ENCODE assay signal across 8 cellular contexts in the genomic region with DNA sequence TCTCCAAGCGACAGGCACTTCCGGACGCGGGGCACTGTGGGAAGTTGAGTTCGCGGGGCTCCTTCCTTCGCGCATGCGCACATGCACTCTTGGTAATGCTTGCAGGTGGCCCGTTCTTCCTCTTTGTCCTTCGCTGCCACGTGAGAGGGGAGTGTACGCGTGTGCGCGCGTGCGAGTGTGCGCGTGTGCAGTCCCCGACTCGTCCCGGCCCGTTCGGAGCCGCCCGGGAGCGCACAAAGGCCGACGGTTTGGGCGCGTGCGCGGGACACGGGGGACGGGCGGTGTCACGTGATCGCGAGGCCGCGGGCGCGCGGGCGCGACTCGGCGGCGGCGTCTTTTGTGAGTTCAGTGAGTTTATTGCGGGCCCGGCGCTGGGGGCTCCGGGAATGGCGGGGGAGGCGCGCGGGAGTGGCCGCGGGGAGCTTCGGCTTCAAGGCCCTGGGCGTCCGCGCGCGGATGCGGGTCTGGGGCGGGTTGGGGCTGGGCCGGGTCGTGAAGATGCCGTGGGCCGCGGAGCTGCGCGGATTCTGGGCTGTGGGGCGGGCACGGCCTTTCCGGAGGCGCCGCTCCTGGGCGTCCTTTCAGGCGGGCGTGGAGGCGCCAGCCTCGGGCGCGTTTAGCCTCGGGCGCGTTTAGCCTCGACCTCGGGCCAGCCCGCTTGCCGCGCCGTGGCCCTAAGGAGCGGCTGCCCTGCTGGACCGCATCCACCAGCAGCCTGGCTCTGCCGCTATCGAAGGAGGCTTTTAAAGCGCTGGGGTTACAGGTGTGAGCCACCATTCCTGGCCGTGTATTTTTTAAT. TPM values are rescaled to one million over a fixed set of nuclear protein-coding genes. Genes with fewer than 3 reads are reported as not detected.
DNase-seq lines count a peak whose midpoint lies in the region; ATAC-seq, FAIRE-seq and TF ChIP-seq lines count a peak whose summit lies in the region.

TSS of gene ZNF84 (plus strand) at position 303 of the 799 bp plus-strand sequence. CDS start 3,959 bp downstream, outside the sequence.

- POLR2A ChIA-PET in H1 (lab: Charles Lee; ENCODE audit: partially characterized antibody): interaction anchor here (0.9 to 4.1 kb wide), 13 partner anchors 10 to 144 kb away, joined by 3 to 24 read pairs (median 7); partner anchors contain the start of genes ZNF10, ZNF140, ZNF26 and ZNF268

- H2BK12ac ChIP-seq in H1 (ENCODE audit: low read depth, low read length): peak within 1 kb of the TSS; percentile 96; the same call in 1 of the 2 replicates

- peak within 1 kb of the TSS; percentile 81 for H3K4me3 ChIP-seq in NT2/D1 (ENCODE audit: insufficient read length, low read depth)
- H3K4me3 ChIP-seq in H1 (ENCODE audit: extremely low read depth in 1 of 4, insufficient read depth in 2 of 4, low read depth in 3 of 4, low read length in 4 of 4): peak within 1 kb of the TSS; percentile 73 to 85 (median 78)

- ATAC-seq in GM21381 (IDR thresholded peaks at IDR 0.05; ENCODE audit: unreplicated experiment): peak; percentile 92
- ATAC-seq in activated CD8-positive, alpha-beta memory T cell treated with anti-CD3 and anti-CD28 coated beads, Interleukin-2, amount 10 ng/mL, durations not matched to agents 7 days and 5 days: peak; percentile 96
- peak; percentile 91 for ATAC-seq in memory B cell (ENCODE audit: low read depth)

- H3K27me3 Mint-ChIP-seq in activated CD8-positive, alpha-beta memory T cell treated with anti-CD3 and anti-CD28 coated beads, Interleukin-2, amount 10 ng/mL, durations not matched to agents 7 days and 5 days: no peaks in the 10 kb centered on the region
- peaks cover 4% of the 10 kb centered on the region for H3K27me3 Mint-ChIP-seq in memory B cell

- peaks cover 42% of the 10 kb centered on the region for H3K9me3 Mint-ChIP-seq in activated CD8-positive, alpha-beta memory T cell treated with anti-CD3 and anti-CD28 coated beads, Interleukin-2, amount 10 ng/mL, durations not matched to agents 7 days and 5 days (ENCODE audit: low read depth)
- H3K9me3 Mint-ChIP-seq in memory B cell: peaks cover 19% of the 10 kb centered on the region

- no peak within 1 kb of the TSS for H2BK120ac ChIP-seq in H1 (replicated peaks; ENCODE audit: low read depth, low read length)

- no peaks in the 10 kb centered on the region for H3K23me2 ChIP-seq in H1 (ENCODE audit: low read depth, low read length)

- H3K27ac ChIP-seq in H1 (ENCODE audit: low read depth, low read length): peak within 1 kb of the TSS; percentile 96

- H3K23ac ChIP-seq in H1 (ENCODE audit: insufficient read length): no peak within 1 kb of the TSS

- TF ChIP-seq CTCF in H1 (IDR thresholded peaks at IDR 0.05; ENCODE audit: control extremely low read depth in 1 of 3, insufficient read depth in 1 of 3, low read depth in 1 of 3, low read length in 3 of 3): no peak

- H3K4me1 ChIP-seq in NT2/D1 (ENCODE audit: insufficient read depth, insufficient read length): no peaks in the 10 kb centered on the region
- no peaks in the 10 kb centered on the region for H3K4me1 ChIP-seq in H1 (replicated peaks in 1 of 4; ENCODE audit: control insufficient read depth in 3 of 4, insufficient read depth in 4 of 4, low read length in 3 of 4)

- peak; percentile 45 for FAIRE-seq in H1 (lab: Jason Lieb, UNC)

- H3K79me1 ChIP-seq in H1 (ENCODE audit: low read depth, low read length): no peaks in the 10 kb centered on the region

- H2BK5ac ChIP-seq in H1 (ENCODE audit: low read depth, low read length): peak within 1 kb of the TSS; percentile 99

- TF ChIP-seq POLR2A in H1 (IDR thresholded peaks at IDR 0.05; ENCODE audit: control extremely low read depth in 1 of 2, low read depth in 2 of 2, low read length in 2 of 2): peak; percentile 66 to 88

- H2BK20ac ChIP-seq in H1 (ENCODE audit: low read length): no peak within 1 kb of the TSS

- peaks cover 38% of the 10 kb centered on the region for H3K36me3 ChIP-seq in NT2/D1 (ENCODE audit: insufficient read depth, insufficient read length, low read length)
- H3K36me3 ChIP-seq in H1 (ENCODE audit: control insufficient read depth in 2 of 4, insufficient read depth in 4 of 4, low read length in 3 of 4): peaks cover 8 to 34% (median 19%) of the 10 kb centered on the region in 4 experiments; a peak in 7 of 8 replicates

- H3K4me2 ChIP-seq in H1 (ENCODE audit: insufficient read depth in 1 of 2, low read depth in 2 of 2, low read length in 2 of 2): peak within 1 kb of the TSS; percentile 57 to 73

- DNase-seq in COR-L47 (lab: John Stamatoyannopoulos, UW): peak; percentile 99
- DNase-seq in HUDEP-2 (lab: John Stamatoyannopoulos, UW; ENCODE audit: unreplicated experiment in 76 of 76): peak; percentile 23 to 97 (median 91)
- DNase-seq in NT2/D1 (ENCODE audit: low read depth, low spot score): peak; percentile 89
- DNase-seq in activated CD8-positive, alpha-beta memory T cell treated with anti-CD3 and anti-CD28 coated beads, Interleukin-2, amount 10 ng/mL, durations not matched to agents 7 days and 5 days: peak; percentile 99
- DNase-seq in H1 (ENCODE audit: low read depth in 1 of 2, low spot score in 2 of 2): peak; percentile 87 to 94
- peak; percentile 91 to 96 for DNase-seq in memory B cell (ENCODE audit: low spot score in 2 of 2)
- peak; percentile 91 for DNase-seq in stimulated activated CD8-positive, alpha-beta memory T cell treated with anti-CD3 and anti-CD28 coated beads, Interleukin-12 subunit alpha, Interleukin-12 subunit beta, amount 100 ng/mL, for 24 hours (ENCODE audit: extremely low read depth)

- H3K79me2 ChIP-seq in H1 (ENCODE audit: control insufficient read depth in 1 of 2, insufficient read depth in 2 of 2, low read length in 2 of 2): peaks cover 12 to 48% of the 10 kb centered on the region in 2 experiments

- no peak for TF ChIP-seq EP300 in H1 (IDR thresholded peaks at IDR 0.05; ENCODE audit: borderline replicate concordance in 1 of 2, low read depth in 2 of 2, low read length in 2 of 2)

- H4K8ac ChIP-seq in H1 (ENCODE audit: extremely low read depth, insufficient read depth, low read length): peak within 1 kb of the TSS; percentile 100

- peak within 1 kb of the TSS; percentile 100 for H3K18ac ChIP-seq in H1 (ENCODE audit: extremely low read depth, low read length)

- peak within 1 kb of the TSS; percentile 85 for H3K4ac ChIP-seq in H1 (replicated peaks; ENCODE audit: insufficient read length, low read depth, low read length)

- peak within 1 kb of the TSS; percentile 83 for H3K4me3 Mint-ChIP-seq in activated CD8-positive, alpha-beta memory T cell treated with anti-CD3 and anti-CD28 coated beads, Interleukin-2, amount 10 ng/mL, durations not matched to agents 7 days and 5 days
- H3K4me3 Mint-ChIP-seq in memory B cell: peak within 1 kb of the TSS; percentile 94

- peaks cover 42% of the 10 kb centered on the region for H3K9me3 ChIP-seq in NT2/D1 (ENCODE audit: insufficient read depth, low read length)
- H3K9me3 ChIP-seq in H1 (ENCODE audit: insufficient read depth in 2 of 2, low read depth in 1 of 2, low read length in 1 of 2): peaks cover 42 to 46% of the 10 kb centered on the region in 2 experiments

- TF ChIP-seq RAD21 in H1 (IDR thresholded peaks at IDR 0.05 in 1 of 2, conservative IDR thresholded peaks at IDR 0.05 in 1 of 2; ENCODE audit: low read depth in 2 of 2, low read length in 2 of 2): no peak

- H3K27ac Mint-ChIP-seq in activated CD8-positive, alpha-beta memory T cell treated with anti-CD3 and anti-CD28 coated beads, Interleukin-2, amount 10 ng/mL, durations not matched to agents 7 days and 5 days: peak within 1 kb of the TSS; percentile 100
- peak within 1 kb of the TSS; percentile 95 for H3K27ac Mint-ChIP-seq in memory B cell

- H2AK5ac ChIP-seq in H1 (ENCODE audit: low read depth, low read length): no peak within 1 kb of the TSS

- peak within 1 kb of the TSS; percentile 98 for H4K5ac ChIP-seq in H1 (ENCODE audit: insufficient read length, low read depth, low read length)

- peak within 1 kb of the TSS; percentile 99 for H3K56ac ChIP-seq in H1 (replicated peaks; ENCODE audit: insufficient read length, low read depth, low read length)

- peak within 1 kb of the TSS; percentile 100; the same call in 1 of the 2 replicates for H2BK15ac ChIP-seq in H1 (ENCODE audit: low read length)

- no peaks in the 10 kb centered on the region for H3K27me3 ChIP-seq in NT2/D1 (ENCODE audit: insufficient read depth, insufficient read length)
- H3K27me3 ChIP-seq in H1 (replicated peaks in 1 of 4; ENCODE audit: control insufficient read depth in 3 of 4, extremely low read depth in 1 of 4, insufficient read depth in 3 of 4, low read length in 3 of 4): no peaks in the 10 kb centered on the region

- no peak within 1 kb of the TSS; the same call in 1 of the 2 replicates for H2AFZ ChIP-seq in H1 (ENCODE audit: low read length)

- H4K20me1 ChIP-seq in H1 (replicated peaks in 1 of 2; ENCODE audit: control insufficient read depth in 1 of 2, insufficient read depth in 2 of 2, low read length in 2 of 2): no peaks in the 10 kb centered on the region

- H3K36me3 Mint-ChIP-seq in activated CD8-positive, alpha-beta memory T cell treated with anti-CD3 and anti-CD28 coated beads, Interleukin-2, amount 10 ng/mL, durations not matched to agents 7 days and 5 days: peaks cover 63% of the 10 kb centered on the region
- H3K36me3 Mint-ChIP-seq in memory B cell: peaks cover 32% of the 10 kb centered on the region

- WGBS in H1 (ENCODE audit: extremely low coverage in 1 of 2, insufficient coverage in 1 of 2, insufficient read length in 1 of 2, insufficient replicate concordance in 2 of 2, low coverage in 1 of 2, low lambda C conversion rate in 2 of 2, missing lambda C conversion rate in 1 of 2), 2 experiments: 1% methylated on average over 76 of the region's 103 CpGs; no CpG with 5 or more reads in 1 of the 2 experiments

- CTCF ChIA-PET in activated CD8-positive, alpha-beta memory T cell treated with anti-CD3 and anti-CD28 coated beads, Interleukin-2, amount 10 ng/mL, durations not matched to agents 7 days and 5 days (lab: Charles Lee): interaction anchor here (1.0 to 2.0 kb wide), 5 partner anchors 10 to 166 kb away, joined by 3 to 6 read pairs (median 4); partner anchors contain the start of gene ZNF268
- CTCF ChIA-PET in H1 (lab: Charles Lee; ENCODE audit: partially characterized antibody): no interaction called here

- H3K9ac ChIP-seq in NT2/D1 (ENCODE audit: insufficient read length, low read depth) (peak within 1 kb of the TSS; percentile 90), H1 (replicated peaks in 1 of 4; ENCODE audit: extremely low read depth in 1 of 4, low read depth in 3 of 4, low read length in 3 of 4) (peak within 1 kb of the TSS; percentile 88 to 95 (median 94))

- H4K91ac ChIP-seq in H1 (replicated peaks; ENCODE audit: insufficient read length, low read length): peak within 1 kb of the TSS; percentile 100

- H3K4me1 Mint-ChIP-seq in activated CD8-positive, alpha-beta memory T cell treated with anti-CD3 and anti-CD28 coated beads, Interleukin-2, amount 10 ng/mL, durations not matched to agents 7 days and 5 days: peaks cover 21% of the 10 kb centered on the region
- peaks cover 6% of the 10 kb centered on the region for H3K4me1 Mint-ChIP-seq in memory B cell

- no peak within 1 kb of the TSS for H3K14ac ChIP-seq in H1 (ENCODE audit: insufficient read length)

RNA-seq across cellular contexts. Expression of gene ZNF84, which starts in this region (rescaled TPM):
- total RNA-seq in activated CD8-positive, alpha-beta memory T cell treated with anti-CD3 and anti-CD28 coated beads, Interleukin-2, amount 10 ng/mL, durations not matched to agents 7 days and 5 days: 10 to 100 TPM; 22.5 to 23.1 TPM
- total RNA-seq in H1 (2021; fragmentation: NEBNext Ultra II Directional; extraction: Animal tissue kit (Norgen Biotek cat#: 25700)): 33.5 and 34.0 TPM in 2 replicates
- polyA plus RNA-seq in H1 (2011; rRNA removed): 5.6 and 8.9 TPM in 2 replicates
- 14.6 TPM for polyA plus RNA-seq in H1 (2011; cell fraction: cytosol; rRNA removed)
- 16.6 TPM for polyA plus RNA-seq in H1 (2011; cell fraction: nucleus; rRNA removed)
- 20.6 to 30.1 TPM (median 22.2 TPM) in 4 replicates for polyA plus RNA-seq in H1 (2012, experiment 1 of 2)
- polyA plus RNA-seq in H1 (2012, experiment 2 of 2): 2.3 TPM
- polyA plus RNA-seq in H1 (2013, experiment 1 of 2): 22.6 TPM
- 20.3 TPM for polyA plus RNA-seq in H1 (2013, experiment 2 of 2)
- 49.6 and 70.6 TPM in 2 replicates for polyA minus RNA-seq in H1 (2011; rRNA and poly(A)+ RNA removed)
- polyA minus RNA-seq in H1 (2011; cell fraction: cytosol; rRNA and poly(A)+ RNA removed): 18.1 TPM
- 75.9 TPM for polyA minus RNA-seq in H1 (2011; cell fraction: nucleus; rRNA and poly(A)+ RNA removed)

Comparison
In these comparisons a context has a peak if more than half of its experiments do, and no peak if none do; other contexts are left out.
1. Peak in every context shown above with its lines: DNase-seq, ATAC-seq, H3K4me3 ChIP-seq and H3K27ac ChIP-seq.